In genomic region chr16:1491327-1491726, GRCh38 we compare ENCODE assay signal across 27 cellular contexts. TPM values are rescaled to one million over a fixed set of nuclear protein-coding genes. Genes with fewer than 3 reads are reported as not detected.
DNase-seq lines count a peak whose midpoint lies in the region; ATAC-seq and TF ChIP-seq lines count a peak whose summit lies in the region.
"Had no signal": no experiment of that assay in that cellular context is flagged by ENCODE, and none has a peak within 500 bp of the region (broad histone marks: within the 10 kb centered on the region; RNA-seq: fewer than 3 reads in every experiment).

No MANE protein-coding gene starts in this region.

- no peak overlapping the region for H3K4me3 Mint-ChIP-seq in dendritic cell treated with granulocyte-macrophage colony-stimulating factor and Interleukin-4, amounts not matched to agents 40 ng/mL and 50 ng/mL, for 4 days
- H3K4me3 Mint-ChIP-seq in stimulated activated effector memory CD8-positive, alpha-beta T cell treated with anti-CD3 and anti-CD28 coated beads, Interleukin-12 subunit alpha, Interleukin-12 subunit beta, amount 100 ng/mL, for 72 hours = no peak overlapping the region
- no peak overlapping the region for H3K4me3 Mint-ChIP-seq in activated CD8-positive, alpha-beta memory T cell treated with anti-CD3 and anti-CD28 coated beads, Interleukin-2, amount 10 ng/mL, durations not matched to agents 7 days and 5 days
- H3K4me3 Mint-ChIP-seq: activated CD4-positive, alpha-beta memory T cell treated with anti-CD3 and anti-CD28 coated beads, Interleukin-2, amount 10 ng/mL, durations not matched to agents 7 days and 5 days; memory B cell; nephron progenitor cell had no signal

- no peak overlapping the region for H3K27ac ChIP-seq in heart left ventricle
- H3K27ac ChIP-seq: adrenal gland, prostate gland, uterus, WERI-Rb-1 had no signal

- peaks cover 36% of the 10 kb centered on the region for H3K4me1 Mint-ChIP-seq in dendritic cell treated with granulocyte-macrophage colony-stimulating factor and Interleukin-4, amounts not matched to agents 40 ng/mL and 50 ng/mL, for 4 days (ENCODE audit: low read depth)
- H3K4me1 Mint-ChIP-seq in stimulated activated effector memory CD8-positive, alpha-beta T cell treated with anti-CD3 and anti-CD28 coated beads, Interleukin-12 subunit alpha, Interleukin-12 subunit beta, amount 100 ng/mL, for 72 hours = peaks cover 18% of the 10 kb centered on the region
- peaks cover 17% of the 10 kb centered on the region for H3K4me1 Mint-ChIP-seq in activated CD8-positive, alpha-beta memory T cell treated with anti-CD3 and anti-CD28 coated beads, Interleukin-2, amount 10 ng/mL, durations not matched to agents 7 days and 5 days

- no peaks in the 10 kb centered on the region for H3K27me3 ChIP-seq in heart left ventricle
- no peaks in the 10 kb centered on the region for H3K27me3 ChIP-seq in NT2/D1 (ENCODE audit: insufficient read depth, insufficient read length)
- H3K27me3 ChIP-seq: adrenal gland, uterus had no signal

- DNase-seq in left ventricle myocardium superior (peak; percentile 16), heart left ventricle (no peak), NT2/D1 (ENCODE audit: low read depth, low spot score) (no peak), ureter (ENCODE audit: low spot score) (no peak), posterior cingulate gyrus (no peak)
- no peak for DNase-seq in stimulated activated effector memory CD8-positive, alpha-beta T cell treated with anti-CD3 and anti-CD28 coated beads, Interleukin-12 subunit alpha, Interleukin-12 subunit beta, amount 100 ng/mL, for 72 hours (ENCODE audit: low spot score in 2 of 2)
- DNase-seq in activated CD8-positive, alpha-beta memory T cell treated with anti-CD3 and anti-CD28 coated beads, Interleukin-2, amount 10 ng/mL, durations not matched to agents 7 days and 5 days = no peak
- DNase-seq: activated CD4-positive, alpha-beta memory T cell treated with anti-CD3 and anti-CD28 coated beads, Interleukin-2, amount 10 ng/mL, durations not matched to agents 7 days and 5 days; activated gamma-delta T cell treated with Interleukin-2 at 50 U/mL for 16 hours; activated T-cell treated with anti-CD3 and anti-CD28 coated beads for 4 hours; adrenal gland; cortex of kidney; H7; kidney glomerular epithelial cell; MM.1S; NCI-H1694 treated with DMSO at 0.1 percent for 48 hours; nephron progenitor cell; NK-92 treated with Interleukin-12 subunit alpha and Interleukin-12 subunit beta, amount 100 ng/mL, for 24 hours; uterus; WERI-Rb-1 had no signal

- intact Hi-C loops in left ventricle myocardium superior (cut with micrococcal nuclease) (no loop called here), heart left ventricle (cut with DNase I) (loop anchor here in 9 of 10 donors (5.0 to 10.0 kb wide), 11 partner anchors 36 to 183 kb away; partner anchors contain the start of genes CRAMP1 (in 6 of the 9), IFT140 (in 6 of the 9), TMEM204 (in 2 of the 9) and JPT2 (in 1 of the 9)), posterior cingulate gyrus (cut with DNase I) (loop anchor here (10.0 kb wide), 1 partner anchor 123 kb away; the partner anchor contains the start of genes CRAMP1 and IFT140)
- intact Hi-C loops in dendritic cell treated with granulocyte-macrophage colony-stimulating factor and Interleukin-4, amounts not matched to agents 40 ng/mL and 50 ng/mL, for 4 days (cut with micrococcal nuclease) = no loop called here

- H3K4me1 ChIP-seq in heart left ventricle = peaks cover 0 to 31% (median 24%) of the 10 kb centered on the region in 12 donors
- H3K4me1 ChIP-seq in NT2/D1 (ENCODE audit: insufficient read depth, insufficient read length) = peaks cover 15% of the 10 kb centered on the region

- H3K27ac Mint-ChIP-seq in dendritic cell treated with granulocyte-macrophage colony-stimulating factor and Interleukin-4, amounts not matched to agents 40 ng/mL and 50 ng/mL, for 4 days = peak overlapping the region; percentile 98
- H3K27ac Mint-ChIP-seq in stimulated activated effector memory CD8-positive, alpha-beta T cell treated with anti-CD3 and anti-CD28 coated beads, Interleukin-12 subunit alpha, Interleukin-12 subunit beta, amount 100 ng/mL, for 72 hours = peak overlapping the region; percentile 49
- H3K27ac Mint-ChIP-seq in activated CD8-positive, alpha-beta memory T cell treated with anti-CD3 and anti-CD28 coated beads, Interleukin-2, amount 10 ng/mL, durations not matched to agents 7 days and 5 days = no peak overlapping the region
- H3K27ac Mint-ChIP-seq: activated CD4-positive, alpha-beta memory T cell treated with anti-CD3 and anti-CD28 coated beads, Interleukin-2, amount 10 ng/mL, durations not matched to agents 7 days and 5 days; nephron progenitor cell had no signal

- TF ChIP-seq POLR2A in heart left ventricle (IDR thresholded peaks at IDR 0.05) = no peak

- H3K36me3 ChIP-seq in heart left ventricle (peaks cover 0 to 21% (median 13%) of the 10 kb centered on the region in 9 donors), NT2/D1 (ENCODE audit: insufficient read depth, insufficient read length, low read length) (peaks cover 23% of the 10 kb centered on the region)
- H3K36me3 ChIP-seq: uterus had no signal

- ATAC-seq in left ventricle myocardium superior (no peak), heart left ventricle (no peak)
- ATAC-seq in stimulated activated effector memory CD8-positive, alpha-beta T cell treated with anti-CD3 and anti-CD28 coated beads, Interleukin-12 subunit alpha, Interleukin-12 subunit beta, amount 100 ng/mL, for 72 hours = no peak
- no peak for ATAC-seq in activated CD8-positive, alpha-beta memory T cell treated with anti-CD3 and anti-CD28 coated beads, Interleukin-2, amount 10 ng/mL, durations not matched to agents 7 days and 5 days

- peak overlapping the region; percentile 47 for H3K9ac ChIP-seq in NT2/D1 (ENCODE audit: insufficient read length, low read depth)

- H3K9me3 ChIP-seq in heart left ventricle = no peaks in the 10 kb centered on the region
- H3K9me3 ChIP-seq in NT2/D1 (ENCODE audit: insufficient read depth, low read length) = no peaks in the 10 kb centered on the region
- H3K9me3 ChIP-seq: adrenal gland, prostate gland, uterus had no signal

- H3K27me3 Mint-ChIP-seq in dendritic cell treated with granulocyte-macrophage colony-stimulating factor and Interleukin-4, amounts not matched to agents 40 ng/mL and 50 ng/mL, for 4 days = no peaks in the 10 kb centered on the region
- H3K27me3 Mint-ChIP-seq in activated CD8-positive, alpha-beta memory T cell treated with anti-CD3 and anti-CD28 coated beads, Interleukin-2, amount 10 ng/mL, durations not matched to agents 7 days and 5 days = no peaks in the 10 kb centered on the region
- H3K27me3 Mint-ChIP-seq: activated CD4-positive, alpha-beta memory T cell treated with anti-CD3 and anti-CD28 coated beads, Interleukin-2, amount 10 ng/mL, durations not matched to agents 7 days and 5 days; memory B cell had no signal

- WGBS in heart left ventricle, 4 donors = 89 to 92% (median 90%) methylated on average over 12 of the region's 12 CpGs

- no peaks in the 10 kb centered on the region for H3K9me3 Mint-ChIP-seq in dendritic cell treated with granulocyte-macrophage colony-stimulating factor and Interleukin-4, amounts not matched to agents 40 ng/mL and 50 ng/mL, for 4 days
- H3K9me3 Mint-ChIP-seq in stimulated activated effector memory CD8-positive, alpha-beta T cell treated with anti-CD3 and anti-CD28 coated beads, Interleukin-12 subunit alpha, Interleukin-12 subunit beta, amount 100 ng/mL, for 72 hours = no peaks in the 10 kb centered on the region
- no peaks in the 10 kb centered on the region for H3K9me3 Mint-ChIP-seq in activated CD8-positive, alpha-beta memory T cell treated with anti-CD3 and anti-CD28 coated beads, Interleukin-2, amount 10 ng/mL, durations not matched to agents 7 days and 5 days (ENCODE audit: low read depth)
- H3K9me3 Mint-ChIP-seq: activated CD4-positive, alpha-beta memory T cell treated with anti-CD3 and anti-CD28 coated beads, Interleukin-2, amount 10 ng/mL, durations not matched to agents 7 days and 5 days; memory B cell; nephron progenitor cell had no signal

- TF ChIP-seq CTCF in heart left ventricle (IDR thresholded peaks at IDR 0.05) = no peak

- H3K36me3 Mint-ChIP-seq in dendritic cell treated with granulocyte-macrophage colony-stimulating factor and Interleukin-4, amounts not matched to agents 40 ng/mL and 50 ng/mL, for 4 days (ENCODE audit: low read depth) = peaks cover 35% of the 10 kb centered on the region
- H3K36me3 Mint-ChIP-seq in stimulated activated effector memory CD8-positive, alpha-beta T cell treated with anti-CD3 and anti-CD28 coated beads, Interleukin-12 subunit alpha, Interleukin-12 subunit beta, amount 100 ng/mL, for 72 hours = peaks cover 25% of the 10 kb centered on the region
- H3K36me3 Mint-ChIP-seq in activated CD8-positive, alpha-beta memory T cell treated with anti-CD3 and anti-CD28 coated beads, Interleukin-2, amount 10 ng/mL, durations not matched to agents 7 days and 5 days = no peaks in the 10 kb centered on the region
- H3K36me3 Mint-ChIP-seq: memory B cell had no signal

- CTCF ChIA-PET in activated CD8-positive, alpha-beta memory T cell treated with anti-CD3 and anti-CD28 coated beads, Interleukin-2, amount 10 ng/mL, durations not matched to agents 7 days and 5 days (lab: Charles Lee) = no interaction called here

- H3K4me3 ChIP-seq in heart left ventricle = no peak overlapping the region
- no peak overlapping the region for H3K4me3 ChIP-seq in NT2/D1 (ENCODE audit: insufficient read length, low read depth)
- H3K4me3 ChIP-seq: adrenal gland, prostate gland, uterus had no signal

RNA-seq across cellular contexts. Expression of gene TELO2, which starts 1.8 kb away (rescaled TPM):
- total RNA-seq in left ventricle myocardium superior (21.6 TPM), heart left ventricle (10 to 100 TPM; 11.8 to 29.6 (median 16.7) TPM), ureter (58.7 TPM)
- polyA plus RNA-seq in heart left ventricle = 10 to 100 TPM; 22.7 to 27.0 TPM
- 10 to 100 TPM; 60.7 to 63.8 TPM for total RNA-seq in activated CD8-positive, alpha-beta memory T cell treated with anti-CD3 and anti-CD28 coated beads, Interleukin-2, amount 10 ng/mL, durations not matched to agents 7 days and 5 days

RNA-seq across cellular contexts. Expression of gene PTX4, which starts 2.6 kb away (rescaled TPM):
- total RNA-seq in left ventricle myocardium superior (not detected), heart left ventricle (under 1 TPM in 2 of 9 donors, not detected in 7; 0.20 to 0.23 TPM), ureter (0.34 TPM)
- polyA plus RNA-seq in heart left ventricle = under 1 TPM in 1 of 2 donors, not detected in 1; 0.04 TPM
- not detected for total RNA-seq in activated CD8-positive, alpha-beta memory T cell treated with anti-CD3 and anti-CD28 coated beads, Interleukin-2, amount 10 ng/mL, durations not matched to agents 7 days and 5 days
- total RNA-seq: A673; activated CD4-positive, alpha-beta memory T cell treated with anti-CD3 and anti-CD28 coated beads, Interleukin-2, amount 10 ng/mL, durations not matched to agents 7 days and 5 days; H7; temporal lobe had no signal
- polyA plus RNA-seq: BJ had no signal

RNA-seq across cellular contexts. Expression of gene CLCN7, which starts 16.5 kb away (rescaled TPM):
- total RNA-seq in left ventricle myocardium superior = 53.2 TPM
- 10 to 100 TPM; 30.3 to 70.8 (median 33.6) TPM for total RNA-seq in heart left ventricle
- polyA plus RNA-seq in heart left ventricle = 10 to 100 TPM; 32.7 to 41.5 TPM
- total RNA-seq in ureter = 77.5 TPM
- 10 to 100 TPM; 53.0 to 60.5 TPM for total RNA-seq in activated CD8-positive, alpha-beta memory T cell treated with anti-CD3 and anti-CD28 coated beads, Interleukin-2, amount 10 ng/mL, durations not matched to agents 7 days and 5 days

RNA-seq across cellular contexts. Expression of gene TMEM204, which starts 42.1 kb away (rescaled TPM):
- total RNA-seq in left ventricle myocardium superior (28.8 TPM), heart left ventricle (10 to 100 TPM; 14.0 to 64.2 (median 19.5) TPM), ureter (32.8 TPM)
- polyA plus RNA-seq in heart left ventricle = 10 to 100 TPM; 29.0 to 37.4 TPM
- 10 to 100 TPM; 34.7 to 37.1 TPM for total RNA-seq in activated CD8-positive, alpha-beta memory T cell treated with anti-CD3 and anti-CD28 coated beads, Interleukin-2, amount 10 ng/mL, durations not matched to agents 7 days and 5 days
- total RNA-seq: A673, G401 had no signal

RNA-seq across cellular contexts. Expression of gene CCDC154, which starts 47.0 kb away (rescaled TPM):
- 1.6 TPM for total RNA-seq in left ventricle myocardium superior
- total RNA-seq in heart left ventricle = 1 to 10 TPM in 2 of 9 donors, under 1 TPM in 5, not detected in 2; 0.31 to 1.5 (median 0.92) TPM
- under 1 TPM; 0.14 to 0.65 TPM for polyA plus RNA-seq in heart left ventricle
- total RNA-seq in ureter = 2.0 TPM
- 1 to 10 TPM; 2.0 to 2.9 TPM for total RNA-seq in activated CD8-positive, alpha-beta memory T cell treated with anti-CD3 and anti-CD28 coated beads, Interleukin-2, amount 10 ng/mL, durations not matched to agents 7 days and 5 days
- total RNA-seq: H7 had no signal

Comparison
In these comparisons a context has a peak if more than half of its experiments do, and no peak if none do; other contexts are left out.
1. intact Hi-C loops: an anchor here in heart left ventricle (5.0 to 10.0 kb wide) and posterior cingulate gyrus (10.0 kb wide); none called in left ventricle myocardium superior and dendritic cell treated with granulocyte-macrophage colony-stimulating factor and Interleukin-4, amounts not matched to agents 40 ng/mL and 50 ng/mL, for 4 days.